In the genomic region with DNA sequence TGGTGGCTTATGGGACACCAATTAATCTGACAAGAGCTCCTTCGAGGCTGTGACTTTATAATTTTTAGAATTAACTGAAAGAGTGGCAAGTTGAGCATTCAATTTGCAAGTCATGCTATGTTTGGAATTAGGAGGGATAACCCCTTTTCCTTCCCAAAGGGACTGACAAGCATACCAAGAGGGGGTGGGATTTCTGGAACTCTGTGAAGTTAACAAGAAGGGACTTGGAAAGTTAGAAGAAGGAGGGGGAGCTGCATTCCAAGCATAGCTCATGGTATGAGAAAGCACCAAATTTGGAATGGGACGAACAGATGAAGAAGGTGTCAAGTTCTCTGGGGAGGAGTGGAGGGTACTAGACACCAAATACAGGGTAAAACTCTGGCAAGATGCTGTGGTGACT, we compare ENCODE assay signal across 17 cellular contexts. TPM values are rescaled to one million over a fixed set of nuclear protein-coding genes. Genes with fewer than 3 reads are reported as not detected.
A peak's percentile ranks its signal among the peaks of the same experiment; 100 is the strongest.
DNase-seq lines count a peak whose midpoint lies in the region; ATAC-seq and TF ChIP-seq lines count a peak whose summit lies in the region.
"Had no signal": no experiment of that assay in that cellular context is flagged by ENCODE, and none has a peak within 500 bp of the region (broad histone marks: within the 10 kb centered on the region; RNA-seq: fewer than 3 reads in every experiment).

No MANE protein-coding gene starts in this region.

- H3K36me3 Mint-ChIP-seq in neural progenitor cell, result no peaks in the 10 kb centered on the region
- H3K36me3 Mint-ChIP-seq in activated T-helper 17 cell treated with anti-CD3 and anti-CD28 coated beads, Interleukin-2, amount 50 U/mL, for 72 hours (ENCODE audit: low read depth), result no peaks in the 10 kb centered on the region

- H4K20me1 ChIP-seq in PC-9 (ENCODE audit: insufficient read depth), result no peaks in the 10 kb centered on the region
- no peaks in the 10 kb centered on the region for H4K20me1 ChIP-seq in fibroblast of lung (ENCODE audit: control insufficient read depth, extremely low read depth, insufficient read depth, low read length)
- H4K20me1 ChIP-seq in neural progenitor cell (ENCODE audit: low read depth), result no peaks in the 10 kb centered on the region

- H3K27me3 ChIP-seq in PC-9 (ENCODE audit: insufficient read depth, low read depth) (no peaks in the 10 kb centered on the region), fibroblast of lung (ENCODE audit: control insufficient read depth, insufficient read depth, low read length) (no peaks in the 10 kb centered on the region), neural progenitor cell (no peaks in the 10 kb centered on the region)
- H3K27me3 ChIP-seq: body of pancreas had no signal

- TF ChIP-seq CTCF in PC-9 (conservative IDR thresholded peaks at IDR 0.05) (no peak), fibroblast of lung (conservative IDR thresholded peaks at IDR 0.05 in 1 of 2, IDR thresholded peaks at IDR 0.05 in 1 of 2; ENCODE audit: low read depth in 1 of 2, low read length in 2 of 2) (no peak), neural progenitor cell (IDR thresholded peaks at IDR 0.05) (no peak)

- peak overlapping the region; percentile 80 for H3K27ac Mint-ChIP-seq in neural progenitor cell
- H3K27ac Mint-ChIP-seq in activated T-helper 17 cell treated with anti-CD3 and anti-CD28 coated beads, Interleukin-2, amount 50 U/mL, for 72 hours, result no peak overlapping the region
- H3K27ac Mint-ChIP-seq: activated T-cell treated with anti-CD3 and anti-CD28 coated beads, Interleukin-2, amount 50 U/mL, for 24 hours had no signal

- no peak for ATAC-seq in GM21786 (IDR thresholded peaks at IDR 0.05; ENCODE audit: unreplicated experiment)
- ATAC-seq in activated T-helper 17 cell treated with anti-CD3 and anti-CD28 coated beads, Interleukin-2, amount 50 U/mL, for 72 hours (replicated peaks), result no peak
- ATAC-seq: body of pancreas, Panc1 had no signal

- H3K4me3 Mint-ChIP-seq in neural progenitor cell, result peak overlapping the region; percentile 27
- H3K4me3 Mint-ChIP-seq in activated T-helper 17 cell treated with anti-CD3 and anti-CD28 coated beads, Interleukin-2, amount 50 U/mL, for 72 hours, result no peak overlapping the region
- H3K4me3 Mint-ChIP-seq: activated T-cell treated with anti-CD3 and anti-CD28 coated beads, Interleukin-2, amount 50 U/mL, for 24 hours had no signal

- no peaks in the 10 kb centered on the region for H3K9me3 Mint-ChIP-seq in neural progenitor cell
- H3K9me3 Mint-ChIP-seq in activated T-helper 17 cell treated with anti-CD3 and anti-CD28 coated beads, Interleukin-2, amount 50 U/mL, for 72 hours, result no peaks in the 10 kb centered on the region
- H3K9me3 Mint-ChIP-seq: activated T-cell treated with anti-CD3 and anti-CD28 coated beads, Interleukin-2, amount 50 U/mL, for 24 hours had no signal

- H3K9ac ChIP-seq in fibroblast of lung (ENCODE audit: insufficient read depth, low read length), result no peak overlapping the region
- no peak overlapping the region for H3K9ac ChIP-seq in neural progenitor cell

- H3K4me2 ChIP-seq in PC-9 (0 out of 2 replicates have a peak overlapping the region, but pooled peaks have one; percentile 18), fibroblast of lung (ENCODE audit: extremely low read depth, insufficient read depth, low read length) (no peak overlapping the region), neural progenitor cell (peak overlapping the region; percentile 6)

- no peaks in the 10 kb centered on the region for H3K9me2 ChIP-seq in PC-9 (ENCODE audit: insufficient read depth)

- DNase-seq in ELF-1 (ENCODE audit: low read depth, low spot score), result peak; percentile 71
- peak in 1 of 2 experiments; percentile 46 for DNase-seq in PC-9
- peak; percentile 58 to 98 for DNase-seq in fibroblast of lung (ENCODE audit: low read depth in 2 of 2)
- DNase-seq in neural progenitor cell (ENCODE audit: low spot score), result peak; percentile 65
- DNase-seq in NCI-H1417 treated with DMSO at 0.1 percent for 48 hours (lab: John Stamatoyannopoulos, UW), result no peak
- no peak for DNase-seq in GM19240 (ENCODE audit: insufficient read length, low spot score)
- DNase-seq: activated T-cell treated with anti-CD3 and anti-CD28 coated beads, Interleukin-2, amount 50 U/mL, for 24 hours; body of pancreas; erythroblast; kidney; occipital lobe; stimulated activated CD4-positive, alpha-beta T cell treated with anti-CD3 and anti-CD28 coated beads, Interleukin-2, amount 100 ng/mL, for 24 hours; stimulated activated naive CD4-positive, alpha-beta T cell treated with Interleukin-2 at 50 U/mL for 16 hours; WERI-Rb-1 had no signal

- H3K36me3 ChIP-seq in PC-9 (ENCODE audit: low read depth), result no peaks in the 10 kb centered on the region
- H3K36me3 ChIP-seq in fibroblast of lung (ENCODE audit: control insufficient read depth, insufficient read depth, low read length), result no peaks in the 10 kb centered on the region
- H3K36me3 ChIP-seq in neural progenitor cell, result no peaks in the 10 kb centered on the region
- H3K36me3 ChIP-seq: WERI-Rb-1 had no signal

- H3K4me1 ChIP-seq in PC-9 (replicated peaks; ENCODE audit: insufficient read depth), result peaks cover 26% of the 10 kb centered on the region
- peaks cover 11% of the 10 kb centered on the region for H3K4me1 ChIP-seq in fibroblast of lung (ENCODE audit: control insufficient read depth, extremely low read depth, insufficient read depth, low read length)
- peaks cover 24% of the 10 kb centered on the region for H3K4me1 ChIP-seq in neural progenitor cell
- H3K4me1 ChIP-seq: body of pancreas had no signal

- H3K79me2 ChIP-seq in PC-9 (ENCODE audit: low read depth) (no peaks in the 10 kb centered on the region), fibroblast of lung (ENCODE audit: control insufficient read depth, insufficient read depth, low read length) (no peaks in the 10 kb centered on the region), neural progenitor cell (ENCODE audit: low read depth) (no peaks in the 10 kb centered on the region)

- no peaks in the 10 kb centered on the region for H3K9me3 ChIP-seq in PC-9 (ENCODE audit: insufficient read depth, low read depth)
- H3K9me3 ChIP-seq in fibroblast of lung (ENCODE audit: control insufficient read depth, insufficient read depth, low read depth, low read length), result no peaks in the 10 kb centered on the region
- H3K9me3 ChIP-seq in neural progenitor cell (ENCODE audit: low read depth), result no peaks in the 10 kb centered on the region
- H3K9me3 ChIP-seq: body of pancreas had no signal

- no peak overlapping the region for H3K4me3 ChIP-seq in PC-9
- H3K4me3 ChIP-seq in fibroblast of lung (replicated peaks in 1 of 4; ENCODE audit: control extremely low read depth in 1 of 4, insufficient read depth in 1 of 4, low read depth in 3 of 4, low read length in 4 of 4), result no peak overlapping the region
- H3K4me3 ChIP-seq in neural progenitor cell, result no peak overlapping the region
- H3K4me3 ChIP-seq: body of pancreas had no signal

- peaks cover 3% of the 10 kb centered on the region for H3K27me3 Mint-ChIP-seq in neural progenitor cell (ENCODE audit: insufficient read depth, low read depth)
- H3K27me3 Mint-ChIP-seq in activated T-helper 17 cell treated with anti-CD3 and anti-CD28 coated beads, Interleukin-2, amount 50 U/mL, for 72 hours, result peaks cover 49% of the 10 kb centered on the region

- intact Hi-C loops in PC-9 (cut with micrococcal nuclease; ENCODE audit: unreplicated experiment), result loop anchor here (5.0 kb wide), 1 partner anchor 54 kb away; no protein-coding TSS in a partner anchor

- H2AFZ ChIP-seq in PC-9, result no peak overlapping the region
- H2AFZ ChIP-seq in fibroblast of lung (ENCODE audit: low read length), result no peak overlapping the region
- no peak overlapping the region for H2AFZ ChIP-seq in neural progenitor cell (replicated peaks)

- peaks cover 32% of the 10 kb centered on the region for H3K4me1 Mint-ChIP-seq in neural progenitor cell
- H3K4me1 Mint-ChIP-seq in activated T-helper 17 cell treated with anti-CD3 and anti-CD28 coated beads, Interleukin-2, amount 50 U/mL, for 72 hours, result no peaks in the 10 kb centered on the region

- peaks cover 9% of the 10 kb centered on the region; the same call in 1 of the 2 replicates for H3F3A ChIP-seq in PC-9 (ENCODE audit: insufficient read depth, low read depth)
- no peaks in the 10 kb centered on the region for H3F3A ChIP-seq in neural progenitor cell (ENCODE audit: low read depth)

- CTCF ChIA-PET in PC-9 (lab: Charles Lee), result interaction anchor here (0.6 kb wide), 1 partner anchor 44 kb away, joined by 3 read pairs; no protein-coding TSS in a partner anchor

- BruUV-seq in PC-9 (replicated peaks; lab: Mats Ljungman, UMichigan), result no TSS peak

- POLR2A ChIA-PET in PC-9 (lab: Charles Lee; ENCODE audit: unreplicated experiment), result interaction anchor here (0.5 to 1.0 kb wide), 4 partner anchors 54 to 657 kb away, joined by 3 to 10 read pairs (median 6); a partner anchor contains a TSS

- H3K27ac ChIP-seq in PC-9 (no peak overlapping the region), fibroblast of lung (ENCODE audit: insufficient read depth, low read length) (no peak overlapping the region), neural progenitor cell (no peak overlapping the region)
- H3K27ac ChIP-seq: body of pancreas, WERI-Rb-1 had no signal

RNA-seq across cellular contexts. Expression of a gene that starts 8.9 kb away (rescaled TPM):
- total RNA-seq in PC-9 (2021) (2.1 and 3.1 TPM in 2 replicates), fibroblast of lung (6.9 and 9.9 TPM in 2 replicates), neural progenitor cell (ENCODE audit: low replicate concordance) (3.9 and 12.0 TPM in 2 replicates)
- polyA plus RNA-seq in fibroblast of lung, result 3.7 and 7.7 TPM in 2 replicates
- 3.6 and 11.1 TPM in 2 replicates for polyA plus RNA-seq in fibroblast of lung (2012)
- 2.0 and 11.2 TPM in 2 replicates for polyA minus RNA-seq in fibroblast of lung (ENCODE audit: low replicate concordance)
- total RNA-seq in activated T-helper 17 cell treated with anti-CD3 and anti-CD28 coated beads, Interleukin-2, amount 50 U/mL, for 72 hours, result 1 to 10 TPM; 1.5 to 3.5 TPM

Comparison
In these comparisons a context has a peak if more than half of its experiments do, and no peak if none do; other contexts are left out.
1. DNase-seq: peak in ELF-1 (single experiment), fibroblast of lung (2 of 2) and neural progenitor cell (single experiment); none in NCI-H1417 treated with DMSO at 0.1 percent for 48 hours (single experiment) and GM19240 (single experiment).